Comparison of ENCODE assay signal across 8 cellular contexts in genomic region chr6:134870677-134871498, GRCh38.
DNase-seq lines count a peak whose midpoint lies in the region; ATAC-seq and TF ChIP-seq lines count a peak whose summit lies in the region.

No MANE protein-coding gene starts in this region.

- H3K36me3 ChIP-seq in RWPE2 (ENCODE audit: low read depth): no peaks in the 10 kb centered on the region

- peak; percentile 11 for DNase-seq in GM03348 (ENCODE audit: low spot score)
- DNase-seq in RWPE2 (ENCODE audit: low spot score): no peak
- DNase-seq in UCSD-AML1 (lab: John Stamatoyannopoulos, UW; ENCODE audit: unreplicated experiment): no peak
- no peak for DNase-seq in inferior parietal cortex (ENCODE audit: extremely low spot score)
- no peak for DNase-seq in C1 segment of cervical spinal cord (lab: John Stamatoyannopoulos, UW)
- DNase-seq in stimulated activated CD4-positive, alpha-beta T cell treated with anti-CD3 and anti-CD28 coated beads, Interleukin-12 subunit alpha, Interleukin-12 subunit beta, amount 100 ng/mL, for 4 hours: no peak

- TF ChIP-seq CTCF in RWPE2 (IDR thresholded peaks at IDR 0.05; ENCODE audit: poor library complexity, severe bottlenecking): no peak

- peaks cover 9% of the 10 kb centered on the region for H3K4me1 ChIP-seq in RWPE2 (ENCODE audit: insufficient read depth, poor library complexity, severe bottlenecking)

- H3K27me3 ChIP-seq in RWPE2 (ENCODE audit: insufficient read depth, poor library complexity, severe bottlenecking): no peaks in the 10 kb centered on the region

- ATAC-seq in GM19468 (IDR thresholded peaks at IDR 0.05; ENCODE audit: extremely low read depth, unreplicated experiment) (peak; percentile 91), HG03139 (IDR thresholded peaks at IDR 0.05; ENCODE audit: unreplicated experiment) (peak; percentile 74), RWPE2 (ENCODE audit: low read depth) (peak; percentile 93)

- peaks cover 2% of the 10 kb centered on the region for H3K9me3 ChIP-seq in RWPE2 (ENCODE audit: severe bottlenecking)

- no peak overlapping the region for H3K4me3 ChIP-seq in RWPE2 (ENCODE audit: severe bottlenecking)

- H3K27ac ChIP-seq in RWPE2 (ENCODE audit: poor library complexity, severe bottlenecking): peak overlapping the region; percentile 32
